ENCODE assay signal across 13 cellular contexts in genomic region chr17:58323420-58324408, GRCh38. TPM values are rescaled to one million over a fixed set of nuclear protein-coding genes. Genes with fewer than 3 reads are reported as not detected.
DNase-seq lines count a peak whose midpoint lies in the region; TF ChIP-seq lines count a peak whose summit lies in the region.
"Had no signal": no experiment of that assay in that cellular context is flagged by ENCODE, and none has a peak within 500 bp of the region (broad histone marks: within the 10 kb centered on the region; RNA-seq: fewer than 3 reads in every experiment).

No MANE protein-coding gene starts in this region.

- no peak for TF ChIP-seq EP300 in Ishikawa (IDR thresholded peaks at IDR 0.05; ENCODE audit: borderline replicate concordance)
- TF ChIP-seq EP300 in esophagus muscularis mucosa (IDR thresholded peaks at IDR 0.05) = no peak

- no peaks in the 10 kb centered on the region for H3K4me1 ChIP-seq in A673 (ENCODE audit: insufficient read depth, low read length, poor library complexity, severe bottlenecking)
- peaks cover 9 to 48% (median 31%) of the 10 kb centered on the region in 4 donors for H3K4me1 ChIP-seq in esophagus muscularis mucosa

- peaks cover 11% of the 10 kb centered on the region for H3K36me3 Mint-ChIP-seq in nephron progenitor cell (ENCODE audit: low read depth)

- 60% methylated on average over 10 of the region's 20 CpGs for WGBS in esophagus muscularis mucosa

- no TSS peak for BruUV-seq in A673 (replicated peaks; lab: Mats Ljungman, UMichigan)

- intact Hi-C loops in A673 (cut with micrococcal nuclease; ENCODE audit: unreplicated experiment) (no loop called here), esophagus muscularis mucosa (cut with DNase I) (no loop called here)

- H3K27ac ChIP-seq in A673 (ENCODE audit: low read depth, low read length, poor library complexity, severe bottlenecking) (peak overlapping the region; percentile 25), esophagus muscularis mucosa (replicated peaks in 1 of 4) (peak overlapping the region; percentile 70 to 80 (median 75))

- no peak for DNase-seq in A673 (ENCODE audit: low spot score)
- DNase-seq in esophagus muscularis mucosa (ENCODE audit: extremely low spot score) = no peak
- no peak for DNase-seq in nephron progenitor cell
- DNase-seq in glomerular visceral epithelial cell (ENCODE audit: extremely low spot score) = no peak
- no peak for DNase-seq in activated CD4-positive, alpha-beta T cell treated with anti-CD3 and anti-CD28 coated beads, Interleukin-2, amount 50 U/mL, for 48 hours
- DNase-seq in GM19238 (ENCODE audit: insufficient read length, low spot score) = no peak
- no peak for DNase-seq in LoVo (ENCODE audit: low spot score)
- DNase-seq: DMS79, KBM-7, occipital lobe, SW 1271 had no signal

- H3K9me3 Mint-ChIP-seq in nephron progenitor cell = no peaks in the 10 kb centered on the region

- H3K9me3 ChIP-seq in A673 (ENCODE audit: low read depth, low read length, poor library complexity, severe bottlenecking) (no peaks in the 10 kb centered on the region), esophagus muscularis mucosa (no peaks in the 10 kb centered on the region)

- CTCF ChIA-PET in A673 (lab: Charles Lee) = no interaction called here

- TF ChIP-seq POLR2A in esophagus muscularis mucosa (IDR thresholded peaks at IDR 0.05; ENCODE audit: low read depth) = no peak

- no peak for TF ChIP-seq RAD21 in Ishikawa (IDR thresholded peaks at IDR 0.05; ENCODE audit: low read depth)

- POLR2A ChIA-PET in A673 (lab: Charles Lee; ENCODE audit: low non-redundant PET) = no interaction called here

- peak overlapping the region; percentile 79 for H3K4me3 Mint-ChIP-seq in nephron progenitor cell

- H3K4me1 Mint-ChIP-seq in nephron progenitor cell = peaks cover 60% of the 10 kb centered on the region

- H3K4me3 ChIP-seq in A673 (ENCODE audit: low read depth, low read length, poor library complexity, severe bottlenecking) = peak overlapping the region; percentile 45
- peak overlapping the region; percentile 68 to 81 (median 76) for H3K4me3 ChIP-seq in esophagus muscularis mucosa

- TF ChIP-seq CTCF in A673 (conservative IDR thresholded peaks at IDR 0.05; ENCODE audit: low read depth, low read length) (no peak), esophagus muscularis mucosa (IDR thresholded peaks at IDR 0.05) (no peak), nephron progenitor cell (IDR thresholded peaks at IDR 0.05) (no peak)

- H3K27me3 Mint-ChIP-seq in nephron progenitor cell (ENCODE audit: low read depth, poor library complexity) = peaks cover 7% of the 10 kb centered on the region

- no peaks in the 10 kb centered on the region for H3K36me3 ChIP-seq in A673 (ENCODE audit: insufficient read depth, low read length, poor library complexity, severe bottlenecking)
- H3K36me3 ChIP-seq in esophagus muscularis mucosa = peaks cover 0 to 24% (median 5%) of the 10 kb centered on the region in 4 donors

- H3K27ac Mint-ChIP-seq in nephron progenitor cell = no peak overlapping the region

- H3K27me3 ChIP-seq in A673 (replicated peaks; ENCODE audit: insufficient read depth, low read depth, low read length, poor library complexity) (no peaks in the 10 kb centered on the region), esophagus muscularis mucosa (peaks cover 0 to 5% (median 0%) of the 10 kb centered on the region in 4 donors)

TF ChIP-seq in Ishikawa, 13 proteins besides CTCF, POLR2A, EP300 and RAD21:
- TF ChIP-seq ZBTB7A (IDR thresholded peaks at IDR 0.05; ENCODE audit: low read depth) (0 out of 2 replicates have a peak, but pooled peaks have one; percentile 17), REST (IDR thresholded peaks at IDR 0.05; ENCODE audit: low read depth) (no peak)

RNA-seq across cellular contexts. Expression of gene TSPOAP1, which starts 4.9 kb away (rescaled TPM):
- 0.21 and 0.24 TPM in 2 replicates for total RNA-seq in A673 (2021)
- total RNA-seq in esophagus muscularis mucosa = 10 to 100 TPM in 3 of 4 donors, 1 to 10 TPM in 1; 10.0 to 19.0 (median 16.0) TPM

RNA-seq across cellular contexts. Expression of gene SUPT4H1, which starts 28.3 kb away (rescaled TPM):
- total RNA-seq in A673 (2021) (93.1 and 106 TPM in 2 replicates), esophagus muscularis mucosa (10 to 100 TPM; 35.3 to 59.6 (median 47.0) TPM)

RNA-seq across cellular contexts. Expression of gene MPO, which starts 43.0 kb away (rescaled TPM):
- total RNA-seq in A673 (2021) = not detected in 2 replicates
- total RNA-seq in esophagus muscularis mucosa = under 1 TPM in 2 of 4 donors, not detected in 2; 0.23 to 0.66 TPM
- total RNA-seq: bronchial epithelial cell, occipital lobe had no signal
